In genomic region chr9:24293391-24293790, GRCh38 we compare ENCODE assay signal across 28 cellular contexts.
DNase-seq lines count a peak whose midpoint lies in the region; TF ChIP-seq lines count a peak whose summit lies in the region.
"Had no signal": no experiment of that assay in that cellular context is flagged by ENCODE, and none has a peak within 500 bp of the region (broad histone marks: within the 10 kb centered on the region; RNA-seq: fewer than 3 reads in every experiment).

No MANE protein-coding gene starts in this region.

- peaks cover 16% of the 10 kb centered on the region for H3K4me1 Mint-ChIP-seq in brain
- H3K4me1 Mint-ChIP-seq: activated naive CD8-positive, alpha-beta T cell treated with anti-CD3 and anti-CD28 coated beads, Interleukin-2, amount 10 ng/mL, durations not matched to agents 7 days and 5 days; memory B cell; T-cell had no signal

- H3K9me3 Mint-ChIP-seq in brain = peaks cover 3 to 20% (median 7%) of the 10 kb centered on the region in 5 experiments

- peak overlapping the region; percentile 57 for H2AFZ ChIP-seq in neuron (ENCODE audit: low read depth, low read length)

- H3K27me3 ChIP-seq in neuron (ENCODE audit: insufficient read depth, low read length) = no peaks in the 10 kb centered on the region
- H3K27me3 ChIP-seq: gastrocnemius medialis, left lung, upper lobe of right lung had no signal

- peaks cover 24% of the 10 kb centered on the region for H3K27me3 Mint-ChIP-seq in brain
- H3K27me3 Mint-ChIP-seq: activated naive CD8-positive, alpha-beta T cell treated with anti-CD3 and anti-CD28 coated beads, Interleukin-2, amount 10 ng/mL, durations not matched to agents 7 days and 5 days; memory B cell; T-cell had no signal

- no peaks in the 10 kb centered on the region for H3K9me3 ChIP-seq in neuron (ENCODE audit: low read length)
- H3K9me3 ChIP-seq: Caco-2, gastrocnemius medialis, upper lobe of right lung had no signal

- no peak overlapping the region for H3K4me3 ChIP-seq in neuron (ENCODE audit: low read length)
- H3K4me3 ChIP-seq: gastrocnemius medialis, left lung, skin epidermis, upper lobe of right lung had no signal

- no peak overlapping the region for H3K4me3 Mint-ChIP-seq in brain
- H3K4me3 Mint-ChIP-seq: activated naive CD8-positive, alpha-beta T cell treated with anti-CD3 and anti-CD28 coated beads, Interleukin-2, amount 10 ng/mL, durations not matched to agents 7 days and 5 days; activated T-cell treated with anti-CD3 and anti-CD28 coated beads, Interleukin-2, amount 50 U/mL, for 4 hours; memory B cell; nephron progenitor cell; T-cell had no signal

- peak; percentile 25 to 54 for DNase-seq in NCI-H2081 (lab: John Stamatoyannopoulos, UW)
- DNase-seq in NCI-H2081 treated with DMSO at 0.1 percent for 48 hours (lab: John Stamatoyannopoulos, UW) = no peak
- peak; percentile 98 for DNase-seq in NCI-H526 (lab: John Stamatoyannopoulos, UW)
- no peak for DNase-seq in stimulated activated CD4-positive, alpha-beta T cell treated with anti-CD3 and anti-CD28 coated beads, Interleukin-2, amount 100 ng/mL, for 24 hours
- DNase-seq in cerebellar nuclear complex (lab: John Stamatoyannopoulos, UW) = no peak
- DNase-seq in D341Med (ENCODE audit: low spot score) = no peak
- DNase-seq: activated gamma-delta T cell; activated naive CD8-positive, alpha-beta T cell treated with anti-CD3 and anti-CD28 coated beads, Interleukin-2, amount 10 ng/mL, durations not matched to agents 7 days and 5 days; activated T-cell treated with anti-CD3 and anti-CD28 coated beads, Interleukin-2, amount 50 U/mL, for 4 hours; aorta; Caco-2; DMS79 treated with DMSO at 0.1 percent for 48 hours; gastrocnemius medialis; GDM1; left lung; MM.1S; NCI-H1417 treated with DMSO at 0.1 percent for 48 hours; NCI-H2029 treated with DMSO at 0.1 percent for 48 hours; NCI-H524; nephron progenitor cell; RPMI8226; stimulated activated naive CD4-positive, alpha-beta T cell treated with Interleukin-2 at 50 U/mL for 16 hours; T-cell; upper lobe of right lung had no signal

- H3K36me3 ChIP-seq in neuron (ENCODE audit: insufficient read depth, low read length) = no peaks in the 10 kb centered on the region
- H3K36me3 ChIP-seq: gastrocnemius medialis, left lung, upper lobe of right lung had no signal

- peak overlapping the region in 3 of 5 experiments; percentile 23 to 60 (median 50) for H3K27ac Mint-ChIP-seq in brain
- H3K27ac Mint-ChIP-seq: activated naive CD8-positive, alpha-beta T cell treated with anti-CD3 and anti-CD28 coated beads, Interleukin-2, amount 10 ng/mL, durations not matched to agents 7 days and 5 days; memory B cell; nephron progenitor cell; T-cell had no signal

- H3K4me1 ChIP-seq in neuron (ENCODE audit: insufficient read depth, low read length) = peaks cover 22% of the 10 kb centered on the region
- H3K4me1 ChIP-seq: Caco-2, gastrocnemius medialis, left lung, upper lobe of right lung had no signal

- no peaks in the 10 kb centered on the region for H3K36me3 Mint-ChIP-seq in brain
- H3K36me3 Mint-ChIP-seq: activated naive CD8-positive, alpha-beta T cell treated with anti-CD3 and anti-CD28 coated beads, Interleukin-2, amount 10 ng/mL, durations not matched to agents 7 days and 5 days; memory B cell; T-cell had no signal

- no peak for TF ChIP-seq CTCF in brain (conservative IDR thresholded peaks at IDR 0.05)

Comparison
In these comparisons a context has a peak if more than half of its experiments do, and no peak if none do; other contexts are left out.
1. DNase-seq: peak in NCI-H2081 (2 of 2) and NCI-H526 (2 of 2); none in NCI-H2081 treated with DMSO at 0.1 percent for 48 hours (single experiment), stimulated activated CD4-positive, alpha-beta T cell treated with anti-CD3 and anti-CD28 coated beads, Interleukin-2, amount 100 ng/mL, for 24 hours (0 of 2), cerebellar nuclear complex (0 of 2) and D341Med (single experiment).